ENCODE assay signal across 26 cellular contexts in genomic region chr12:124848621-124849380, GRCh38. TPM values are rescaled to one million over a fixed set of nuclear protein-coding genes. Genes with fewer than 3 reads are reported as not detected.
DNase-seq lines count a peak whose midpoint lies in the region; TF ChIP-seq lines count a peak whose summit lies in the region.
"Had no signal": no experiment of that assay in that cellular context is flagged by ENCODE, and none has a peak within 500 bp of the region (broad histone marks: within the 10 kb centered on the region; RNA-seq: fewer than 3 reads in every experiment).

No MANE protein-coding gene starts in this region.

- no peak for TF ChIP-seq EP300 in esophagus muscularis mucosa (IDR thresholded peaks at IDR 0.05)

- H3K27ac Mint-ChIP-seq in mesothelial cell of epicardium, result no peak overlapping the region
- H3K27ac Mint-ChIP-seq: dendritic cell treated with granulocyte-macrophage colony-stimulating factor and Interleukin-4, amounts not matched to agents 40 ng/mL and 50 ng/mL, for 4 days; GM23338; naive thymus-derived CD4-positive, alpha-beta T cell; stimulated activated naive CD8-positive, alpha-beta T cell treated with anti-CD3 and anti-CD28 coated beads, Interleukin-15, amount 100 ng/mL, for 72 hours had no signal

- H3K36me3 ChIP-seq in right atrium auricular region (no peaks in the 10 kb centered on the region), esophagus muscularis mucosa (no peaks in the 10 kb centered on the region)
- H3K36me3 ChIP-seq: heart right ventricle, ovary had no signal

- no peak for TF ChIP-seq POLR2A in esophagus muscularis mucosa (IDR thresholded peaks at IDR 0.05; ENCODE audit: low read depth)

- H3K9me3 ChIP-seq in right atrium auricular region (no peaks in the 10 kb centered on the region), esophagus muscularis mucosa (no peaks in the 10 kb centered on the region)
- H3K9me3 ChIP-seq: BE2C, heart right ventricle, ovary had no signal

- H3K27me3 ChIP-seq in right atrium auricular region, result no peaks in the 10 kb centered on the region
- H3K27me3 ChIP-seq in esophagus muscularis mucosa, result no peaks in the 10 kb centered on the region
- H3K27me3 ChIP-seq: BE2C, heart right ventricle, ovary had no signal

- TF ChIP-seq CTCF in right atrium auricular region (IDR thresholded peaks at IDR 0.05) (no peak), GM13976 (IDR thresholded peaks at IDR 0.05; ENCODE audit: borderline replicate concordance, control extremely low read depth, extremely low read depth, insufficient read depth, missing control alignments) (no peak), esophagus muscularis mucosa (IDR thresholded peaks at IDR 0.05) (no peak), mesothelial cell of epicardium (IDR thresholded peaks at IDR 0.05; ENCODE audit: unreplicated experiment) (no peak)

- H3K27me3 Mint-ChIP-seq in mesothelial cell of epicardium (ENCODE audit: low read depth), result no peaks in the 10 kb centered on the region
- H3K27me3 Mint-ChIP-seq: dendritic cell treated with granulocyte-macrophage colony-stimulating factor and Interleukin-4, amounts not matched to agents 40 ng/mL and 50 ng/mL, for 4 days; naive thymus-derived CD4-positive, alpha-beta T cell; stimulated activated naive CD8-positive, alpha-beta T cell treated with anti-CD3 and anti-CD28 coated beads, Interleukin-15, amount 100 ng/mL, for 72 hours had no signal

- intact Hi-C loops in cardiac septum (cut with DNase I) (no loop called here), esophagus muscularis mucosa (cut with DNase I) (no loop called here)

- H3K9me3 Mint-ChIP-seq in mesothelial cell of epicardium, result no peaks in the 10 kb centered on the region
- H3K9me3 Mint-ChIP-seq: dendritic cell treated with granulocyte-macrophage colony-stimulating factor and Interleukin-4, amounts not matched to agents 40 ng/mL and 50 ng/mL, for 4 days; GM23338; naive thymus-derived CD4-positive, alpha-beta T cell; stimulated activated naive CD8-positive, alpha-beta T cell treated with anti-CD3 and anti-CD28 coated beads, Interleukin-15, amount 100 ng/mL, for 72 hours had no signal

- H3K4me3 ChIP-seq in right atrium auricular region, result no peak overlapping the region
- no peak overlapping the region for H3K4me3 ChIP-seq in esophagus muscularis mucosa
- H3K4me3 ChIP-seq: GM23338, heart right ventricle, K562, ovary had no signal

- H3K27ac ChIP-seq in right atrium auricular region (peak overlapping the region; percentile 27 to 69), caudate nucleus (ENCODE audit: low read depth, low read length) (peak overlapping the region; percentile 79), esophagus muscularis mucosa (replicated peaks in 1 of 4) (no peak overlapping the region)

- peaks cover 21% of the 10 kb centered on the region for H3K4me1 Mint-ChIP-seq in mesothelial cell of epicardium

- no peak overlapping the region for H3K4me3 Mint-ChIP-seq in mesothelial cell of epicardium
- H3K4me3 Mint-ChIP-seq: dendritic cell treated with granulocyte-macrophage colony-stimulating factor and Interleukin-4, amounts not matched to agents 40 ng/mL and 50 ng/mL, for 4 days; GM23338; naive thymus-derived CD4-positive, alpha-beta T cell; stimulated activated naive CD8-positive, alpha-beta T cell treated with anti-CD3 and anti-CD28 coated beads, Interleukin-15, amount 100 ng/mL, for 72 hours had no signal

- peaks cover 3% of the 10 kb centered on the region for H3K36me3 Mint-ChIP-seq in mesothelial cell of epicardium

- H3K4me1 ChIP-seq in right atrium auricular region, result peaks cover 0 to 42% of the 10 kb centered on the region in 2 donors
- peaks cover 20 to 35% (median 28%) of the 10 kb centered on the region in 4 donors for H3K4me1 ChIP-seq in esophagus muscularis mucosa

- DNase-seq in right atrium auricular region (ENCODE audit: low spot score) (no peak), cardiac septum (ENCODE audit: low spot score) (no peak), caudate nucleus (lab: John Stamatoyannopoulos, UW) (peak in 28 of 61 donors; percentile 13 to 80 (median 31)), medulla oblongata (ENCODE audit: extremely low spot score) (peak; percentile 64), SKM-1 (lab: John Stamatoyannopoulos, UW; ENCODE audit: unreplicated experiment) (no peak), GM13976 (ENCODE audit: low spot score) (no peak), esophagus muscularis mucosa (ENCODE audit: extremely low spot score) (no peak), mesothelial cell of epicardium (ENCODE audit: low spot score in 2 of 2, unreplicated experiment in 2 of 2) (no peak)
- DNase-seq: activated CD4-positive, alpha-beta T cell treated with anti-CD3 and anti-CD28 coated beads for 1 hour; activated naive CD4-positive, alpha-beta T cell; activated T-cell treated with anti-CD3 and anti-CD28 coated beads, Interleukin-2, amount 50 U/mL, for 1 hour; BE2C; DMS153; heart right ventricle; MM.1S; naive thymus-derived CD4-positive, alpha-beta T cell; NCI-H1417; NCI-H2081 treated with DMSO at 0.1 percent for 48 hours; OCI-M1; SHP77 treated with DMSO at 0.1 percent for 48 hours; stimulated activated naive CD8-positive, alpha-beta T cell treated with anti-CD3 and anti-CD28 coated beads, Interleukin-15, amount 100 ng/mL, for 72 hours; trophoblast cell had no signal

- in situ Hi-C loops in GM13976 (cut with MboI; ENCODE audit: low sequenced_read_pairs, unreplicated experiment), result no loop called here

- 84% methylated on average over 14 of the region's 17 CpGs for WGBS in esophagus muscularis mucosa

RNA-seq across cellular contexts. Expression of gene SCARB1, which starts 14.9 kb away (rescaled TPM):
- 10 to 100 TPM; 14.9 to 22.6 TPM for total RNA-seq in right atrium auricular region
- 8.6 TPM for total RNA-seq in cardiac septum
- total RNA-seq in esophagus muscularis mucosa, result 10 to 100 TPM in 2 of 4 donors, 1 to 10 TPM in 2; 8.3 to 24.1 (median 13.0) TPM
- total RNA-seq in mesothelial cell of epicardium, result 40.2 to 43.3 TPM (median 40.4 TPM) in 3 replicates

Comparison
In these comparisons a context has a peak if more than half of its experiments do, and no peak if none do; other contexts are left out.
1. H3K27ac ChIP-seq: peak in right atrium auricular region (2 of 2) and caudate nucleus (single experiment); none in esophagus muscularis mucosa (0 of 4).